ENCODE assay signal across 16 cellular contexts in genomic region chr20:2742431-2742830, GRCh38. TPM values are rescaled to one million over a fixed set of nuclear protein-coding genes. Genes with fewer than 3 reads are reported as not detected.
DNase-seq lines count a peak whose midpoint lies in the region; ATAC-seq lines count a peak whose summit lies in the region.
"Had no signal": no experiment of that assay in that cellular context is flagged by ENCODE, and none has a peak within 500 bp of the region (broad histone marks: within the 10 kb centered on the region; RNA-seq: fewer than 3 reads in every experiment).

No MANE protein-coding gene starts in this region.

- no peaks in the 10 kb centered on the region for H3K27me3 Mint-ChIP-seq in activated naive CD4-positive, alpha-beta T cell treated with anti-CD3 and anti-CD28 coated beads, Interleukin-2, amount 50 U/mL, for 24 hours
- H3K27me3 Mint-ChIP-seq in natural killer cell treated with Interleukin-12 subunit alpha and Interleukin-12 subunit beta and Interleukin-15 and Interleukin-18, amount 100 ng/mL, for 72 hours: no peaks in the 10 kb centered on the region

- H4K20me1 ChIP-seq in Karpas-422 (ENCODE audit: insufficient read depth, low read depth, low read length): no peaks in the 10 kb centered on the region

- H3K4me2 ChIP-seq in Karpas-422 (ENCODE audit: low read depth, low read length, poor library complexity, severe bottlenecking): peak overlapping the region; percentile 55
- H3K4me2 ChIP-seq: smooth muscle cell had no signal

- no peak overlapping the region for H3K4me3 ChIP-seq in Karpas-422 (ENCODE audit: low read length)
- H3K4me3 ChIP-seq: smooth muscle cell, thyroid gland had no signal

- H3K79me2 ChIP-seq in Karpas-422 (ENCODE audit: low read length): no peaks in the 10 kb centered on the region

- peaks cover 100% of the 10 kb centered on the region for H3K4me1 ChIP-seq in Karpas-422 (ENCODE audit: low read length)

- peak overlapping the region; percentile 57 for H3K27ac Mint-ChIP-seq in activated naive CD4-positive, alpha-beta T cell treated with anti-CD3 and anti-CD28 coated beads, Interleukin-2, amount 50 U/mL, for 24 hours
- H3K27ac Mint-ChIP-seq in natural killer cell treated with Interleukin-12 subunit alpha and Interleukin-12 subunit beta and Interleukin-15 and Interleukin-18, amount 100 ng/mL, for 72 hours: peak overlapping the region; percentile 64 to 77
- H3K27ac Mint-ChIP-seq: memory B cell; stimulated activated naive B cell treated with anti-CD40 and anti-IgM and Interleukin-4, amounts not matched to agents 10 μg/mL and 1 μg/mL and 100 μg/mL, for 72 hours had no signal

- no peaks in the 10 kb centered on the region for H3K27me3 ChIP-seq in Karpas-422 (ENCODE audit: low read length)
- H3K27me3 ChIP-seq: thyroid gland had no signal

- no peaks in the 10 kb centered on the region for H3K9me2 ChIP-seq in Karpas-422 (replicated peaks; ENCODE audit: insufficient read depth, low read length)

- H3K36me3 Mint-ChIP-seq in activated naive CD4-positive, alpha-beta T cell treated with anti-CD3 and anti-CD28 coated beads, Interleukin-2, amount 50 U/mL, for 24 hours: no peaks in the 10 kb centered on the region
- no peaks in the 10 kb centered on the region for H3K36me3 Mint-ChIP-seq in natural killer cell treated with Interleukin-12 subunit alpha and Interleukin-12 subunit beta and Interleukin-15 and Interleukin-18, amount 100 ng/mL, for 72 hours
- H3K36me3 Mint-ChIP-seq: CD14-positive monocyte; memory B cell; stimulated activated naive B cell treated with anti-CD40 and anti-IgM and Interleukin-4, amounts not matched to agents 10 μg/mL and 1 μg/mL and 100 μg/mL, for 72 hours had no signal

- no peak overlapping the region for H2AFZ ChIP-seq in Karpas-422 (ENCODE audit: low read length)

- H3K27ac ChIP-seq in Karpas-422 (ENCODE audit: low read length): no peak overlapping the region
- H3K27ac ChIP-seq: thyroid gland, VCaP had no signal

- no peak for ATAC-seq in natural killer cell treated with Interleukin-12 subunit alpha and Interleukin-12 subunit beta and Interleukin-15 and Interleukin-18, amount 100 ng/mL, for 72 hours

- DNase-seq in activated naive CD4-positive, alpha-beta T cell (lab: John Stamatoyannopoulos, UW): no peak
- DNase-seq in Karpas-422 (no peak), ecto neural progenitor cell (ENCODE audit: low spot score) (peak; percentile 39), NCI-H1694 treated with DMSO at 0.1 percent for 48 hours (lab: John Stamatoyannopoulos, UW) (no peak), KG1 (lab: John Stamatoyannopoulos, UW) (no peak)
- no peak for DNase-seq in natural killer cell treated with Interleukin-12 subunit alpha and Interleukin-12 subunit beta and Interleukin-15 and Interleukin-18, amount 100 ng/mL, for 72 hours (ENCODE audit: low spot score)
- DNase-seq in stimulated activated naive CD4-positive, alpha-beta T cell treated with Interleukin-2 at 50 U/mL for 16 hours (lab: John Stamatoyannopoulos, UW): no peak
- DNase-seq: NCI-H2227 treated with DMSO at 0.1 percent for 48 hours had no signal

- H3K4me3 Mint-ChIP-seq in activated naive CD4-positive, alpha-beta T cell treated with anti-CD3 and anti-CD28 coated beads, Interleukin-2, amount 50 U/mL, for 24 hours: peak overlapping the region; percentile 34
- peak overlapping the region; percentile 34 for H3K4me3 Mint-ChIP-seq in natural killer cell treated with Interleukin-12 subunit alpha and Interleukin-12 subunit beta and Interleukin-15 and Interleukin-18, amount 100 ng/mL, for 72 hours
- H3K4me3 Mint-ChIP-seq: memory B cell; stimulated activated naive B cell treated with anti-CD40 and anti-IgM and Interleukin-4, amounts not matched to agents 10 μg/mL and 1 μg/mL and 100 μg/mL, for 72 hours had no signal

- H3K9me3 Mint-ChIP-seq in activated naive CD4-positive, alpha-beta T cell treated with anti-CD3 and anti-CD28 coated beads, Interleukin-2, amount 50 U/mL, for 24 hours: no peaks in the 10 kb centered on the region
- H3K9me3 Mint-ChIP-seq in natural killer cell treated with Interleukin-12 subunit alpha and Interleukin-12 subunit beta and Interleukin-15 and Interleukin-18, amount 100 ng/mL, for 72 hours: no peaks in the 10 kb centered on the region
- H3K9me3 Mint-ChIP-seq: memory B cell; stimulated activated naive B cell treated with anti-CD40 and anti-IgM and Interleukin-4, amounts not matched to agents 10 μg/mL and 1 μg/mL and 100 μg/mL, for 72 hours had no signal

- H3K9me3 ChIP-seq in Karpas-422 (ENCODE audit: low read length): no peaks in the 10 kb centered on the region
- H3K9me3 ChIP-seq: thyroid gland had no signal

- no peaks in the 10 kb centered on the region for H3K36me3 ChIP-seq in Karpas-422 (ENCODE audit: insufficient read depth, low read length)
- H3K36me3 ChIP-seq: thyroid gland had no signal

- peaks cover 56% of the 10 kb centered on the region for H3K4me1 Mint-ChIP-seq in activated naive CD4-positive, alpha-beta T cell treated with anti-CD3 and anti-CD28 coated beads, Interleukin-2, amount 50 U/mL, for 24 hours
- H3K4me1 Mint-ChIP-seq in natural killer cell treated with Interleukin-12 subunit alpha and Interleukin-12 subunit beta and Interleukin-15 and Interleukin-18, amount 100 ng/mL, for 72 hours (ENCODE audit: low read depth in 2 of 2): peaks cover 41 to 55% of the 10 kb centered on the region in 2 donors

- peak overlapping the region; percentile 58 for H3K9ac ChIP-seq in Karpas-422 (ENCODE audit: low read length)

RNA-seq across cellular contexts. Expression of gene EBF4, which starts 49.9 kb away (rescaled TPM):
- total RNA-seq in Karpas-422 (2014; rRNA removed; shearing (Covaris generic); ENCODE audit: low replicate concordance): 6.5 and 12.8 TPM in 2 replicates
- 10 to 100 TPM; 14.8 to 31.4 TPM for total RNA-seq in natural killer cell treated with Interleukin-12 subunit alpha and Interleukin-12 subunit beta and Interleukin-15 and Interleukin-18, amount 100 ng/mL, for 72 hours

RNA-seq across cellular contexts. Expression of gene CPXM1, which starts 58.0 kb away (rescaled TPM):
- not detected in 2 replicates for total RNA-seq in Karpas-422 (2014; rRNA removed; shearing (Covaris generic); ENCODE audit: low replicate concordance)
- 10 to 100 TPM; 47.8 to 53.5 TPM for total RNA-seq in natural killer cell treated with Interleukin-12 subunit alpha and Interleukin-12 subunit beta and Interleukin-15 and Interleukin-18, amount 100 ng/mL, for 72 hours
- total RNA-seq: myocyte had no signal

Comparison
In these comparisons a context has a peak if more than half of its experiments do, and no peak if none do; other contexts are left out.
1. RNA of gene CPXM1, which starts 58.0 kb away (total RNA-seq): 47.8 to 53.5 TPM in natural killer cell treated with Interleukin-12 subunit alpha and Interleukin-12 subunit beta and Interleukin-15 and Interleukin-18, amount 100 ng/mL, for 72 hours; not detected in Karpas-422; every median in the first group is over 10 times any median in the second.